In genomic region chr17:38892083-38892482, GRCh38 we compare ENCODE assay signal across 1 cellular context.
TF ChIP-seq lines count a peak whose summit lies in the region.

No MANE protein-coding gene starts in this region.

TF ChIP-seq in WTC11, 78 proteins besides CTCF, POLR2A, EP300 and RAD21 (continued from another document):
- TF ChIP-seq ZNF532 (CRISPR knock-in tag; IDR thresholded peaks at IDR 0.05; ENCODE audit: borderline replicate concordance) (no peak), ZNF138 (CRISPR knock-in tag; conservative IDR thresholded peaks at IDR 0.05) (no peak), MYBL2 (CRISPR knock-in tag; IDR thresholded peaks at IDR 0.05) (no peak), GTF2I (CRISPR knock-in tag; conservative IDR thresholded peaks at IDR 0.05) (no peak), SMAD4 (CRISPR knock-in tag; IDR thresholded peaks at IDR 0.05) (no peak), FOXJ3 (CRISPR knock-in tag; IDR thresholded peaks at IDR 0.05; ENCODE audit: borderline replicate concordance) (no peak), E2F1 (CRISPR knock-in tag; IDR thresholded peaks at IDR 0.05) (no peak), ZMAT4 (CRISPR knock-in tag; IDR thresholded peaks at IDR 0.05) (no peak), ZBTB21 (CRISPR knock-in tag; IDR thresholded peaks at IDR 0.05; ENCODE audit: borderline replicate concordance) (no peak)
